ENCODE assay signal across 19 cellular contexts in the genomic region with DNA sequence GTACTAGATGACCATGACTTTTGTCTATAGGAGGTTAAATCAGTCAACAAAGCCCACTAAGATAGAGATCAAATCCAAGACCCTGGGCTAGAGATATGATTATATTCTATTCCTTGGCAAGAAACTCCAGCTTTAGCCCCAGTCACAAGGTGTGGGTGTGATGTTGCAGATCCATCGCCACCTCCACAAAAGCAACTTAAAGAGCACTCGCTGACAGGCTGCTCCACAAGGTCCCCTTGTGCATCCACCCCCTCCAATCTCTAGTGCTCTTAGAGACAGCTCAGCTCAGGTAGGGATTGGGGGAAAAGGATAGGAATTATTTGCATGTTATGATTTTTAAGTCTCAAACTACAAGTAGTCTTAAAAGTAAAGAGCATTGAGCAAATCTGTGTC.
DNase-seq lines count a peak whose midpoint lies in the region; ATAC-seq and TF ChIP-seq lines count a peak whose summit lies in the region.
"Had no signal": no experiment of that assay in that cellular context is flagged by ENCODE, and none has a peak within 500 bp of the region (broad histone marks: within the 10 kb centered on the region; RNA-seq: fewer than 3 reads in every experiment).

No MANE protein-coding gene starts in this region.

- H4K20me1 ChIP-seq in OCI-LY7 (ENCODE audit: insufficient read depth, low read length) (no peaks in the 10 kb centered on the region), Karpas-422 (ENCODE audit: insufficient read depth, low read depth, low read length) (no peaks in the 10 kb centered on the region)

- no peak for TF ChIP-seq CTCF in OCI-LY7 (conservative IDR thresholded peaks at IDR 0.05; ENCODE audit: low read length)
- TF ChIP-seq CTCF in esophagus squamous epithelium (IDR thresholded peaks at IDR 0.05), result no peak

- no peak overlapping the region for H3K9ac ChIP-seq in Karpas-422 (ENCODE audit: low read length)
- H3K9ac ChIP-seq: GM23248 had no signal

- H3K9me3 Mint-ChIP-seq in stimulated activated memory B cell treated with anti-CD40 and anti-IgM and Interleukin-4, amounts not matched to agents 10 μg/mL and 1 μg/mL and 100 μg/mL, for 72 hours, result no peaks in the 10 kb centered on the region
- H3K9me3 Mint-ChIP-seq: T-helper 1 cell treated with Interleukin-12 subunit alpha and Interleukin-12 subunit beta and Interleukin-4 antibody, amounts not matched to agents 30 μg/mL and 1 μg/mL, for 36 hours had no signal

- intact Hi-C loops in OCI-LY7 (cut with micrococcal nuclease; ENCODE audit: unreplicated experiment) (no loop called here), esophagus squamous epithelium (cut with DNase I) (no loop called here)

- H3K4me3 ChIP-seq in OCI-LY7 (ENCODE audit: low read depth, low read length, poor library complexity, severe bottlenecking) (peak overlapping the region; percentile 11), esophagus squamous epithelium (no peak overlapping the region), Karpas-422 (ENCODE audit: low read length) (no peak overlapping the region)
- H3K4me3 ChIP-seq: GM12878, GM23248 had no signal

- H3K27me3 Mint-ChIP-seq in stimulated activated memory B cell treated with anti-CD40 and anti-IgM and Interleukin-4, amounts not matched to agents 10 μg/mL and 1 μg/mL and 100 μg/mL, for 72 hours, result no peaks in the 10 kb centered on the region

- no peaks in the 10 kb centered on the region for H3K36me3 Mint-ChIP-seq in stimulated activated memory B cell treated with anti-CD40 and anti-IgM and Interleukin-4, amounts not matched to agents 10 μg/mL and 1 μg/mL and 100 μg/mL, for 72 hours
- H3K36me3 Mint-ChIP-seq: CD14-positive monocyte had no signal

- no peaks in the 10 kb centered on the region for H3K9me3 ChIP-seq in OCI-LY7 (ENCODE audit: low read length)
- no peaks in the 10 kb centered on the region for H3K9me3 ChIP-seq in esophagus squamous epithelium
- H3K9me3 ChIP-seq in Karpas-422 (ENCODE audit: low read length), result no peaks in the 10 kb centered on the region

- H3K27ac ChIP-seq in OCI-LY7 (ENCODE audit: low read depth, low read length, poor library complexity, severe bottlenecking), result peak overlapping the region; percentile 43
- no peak overlapping the region for H3K27ac ChIP-seq in esophagus squamous epithelium
- no peak overlapping the region for H3K27ac ChIP-seq in Karpas-422 (ENCODE audit: low read length)
- H3K27ac ChIP-seq: GM23248 had no signal

- H3K79me2 ChIP-seq in OCI-LY7 (ENCODE audit: insufficient read depth, low read depth, low read length) (no peaks in the 10 kb centered on the region), Karpas-422 (ENCODE audit: low read length) (no peaks in the 10 kb centered on the region)

- no peak overlapping the region for H3K4me3 Mint-ChIP-seq in stimulated activated memory B cell treated with anti-CD40 and anti-IgM and Interleukin-4, amounts not matched to agents 10 μg/mL and 1 μg/mL and 100 μg/mL, for 72 hours
- H3K4me3 Mint-ChIP-seq: CD14-positive monocyte; T-helper 1 cell treated with Interleukin-12 subunit alpha and Interleukin-12 subunit beta and Interleukin-4 antibody, amounts not matched to agents 30 μg/mL and 1 μg/mL, for 36 hours had no signal

- H3K4me2 ChIP-seq in OCI-LY7 (ENCODE audit: low read length) (peak overlapping the region; percentile 60), Karpas-422 (ENCODE audit: low read depth, low read length, poor library complexity, severe bottlenecking) (no peak overlapping the region)

- H3K27ac Mint-ChIP-seq in stimulated activated memory B cell treated with anti-CD40 and anti-IgM and Interleukin-4, amounts not matched to agents 10 μg/mL and 1 μg/mL and 100 μg/mL, for 72 hours, result no peak overlapping the region
- H3K27ac Mint-ChIP-seq: CD14-positive monocyte; T-helper 1 cell treated with Interleukin-12 subunit alpha and Interleukin-12 subunit beta and Interleukin-4 antibody, amounts not matched to agents 30 μg/mL and 1 μg/mL, for 36 hours had no signal

- 54 to 84% methylated on average over 2 of the region's 2 CpGs for WGBS in esophagus squamous epithelium, 2 donors

- peaks cover 20% of the 10 kb centered on the region for H3K4me1 Mint-ChIP-seq in stimulated activated memory B cell treated with anti-CD40 and anti-IgM and Interleukin-4, amounts not matched to agents 10 μg/mL and 1 μg/mL and 100 μg/mL, for 72 hours
- H3K4me1 Mint-ChIP-seq: CD14-positive monocyte had no signal

- no TSS peak for BruUV-seq in OCI-LY7 (replicated peaks; lab: Mats Ljungman, UMichigan)

- H3K36me3 ChIP-seq in OCI-LY7 (ENCODE audit: insufficient read depth, low read length), result no peaks in the 10 kb centered on the region
- H3K36me3 ChIP-seq in esophagus squamous epithelium, result no peaks in the 10 kb centered on the region
- H3K36me3 ChIP-seq in Karpas-422 (ENCODE audit: insufficient read depth, low read length), result no peaks in the 10 kb centered on the region

- CTCF ChIA-PET in OCI-LY7 (lab: Charles Lee; ENCODE audit: unreplicated experiment), result no interaction called here

- TF ChIP-seq POLR2A in esophagus squamous epithelium (IDR thresholded peaks at IDR 0.05), result no peak

- POLR2A ChIA-PET in OCI-LY7 (lab: Charles Lee), result interaction anchor here (0.7 to 1.9 kb wide), 5 partner anchors 9 to 916 kb away, joined by 3 to 4 read pairs (median 3); no protein-coding TSS in a partner anchor

- H3K27me3 ChIP-seq in esophagus squamous epithelium (no peaks in the 10 kb centered on the region), Karpas-422 (ENCODE audit: low read length) (no peaks in the 10 kb centered on the region; the same call in 1 of the 2 replicates)

- H3K4me1 ChIP-seq in OCI-LY7 (ENCODE audit: insufficient read depth, low read length, poor library complexity, severe bottlenecking), result peaks cover 23% of the 10 kb centered on the region
- H3K4me1 ChIP-seq in esophagus squamous epithelium, result no peaks in the 10 kb centered on the region
- H3K4me1 ChIP-seq in Karpas-422 (ENCODE audit: low read length), result no peaks in the 10 kb centered on the region

- DNase-seq in OCI-LY7 (ENCODE audit: low spot score) (no peak), NCI-H2081 (lab: John Stamatoyannopoulos, UW) (no peak), esophagus squamous epithelium (lab: John Stamatoyannopoulos, UW) (no peak), Karpas-422 (no peak)
- DNase-seq: DMS 273 treated with DMSO at 0.1 percent for 48 hours, GDM1, GM23248, MV-4-11, NCI-H1436, NCI-H2029, NCI-H524 treated with DMSO at 0.1 percent for 48 hours, RPMI8226 had no signal

- H2AFZ ChIP-seq in OCI-LY7 (ENCODE audit: low read length), result peak overlapping the region; percentile 84
- H2AFZ ChIP-seq in Karpas-422 (ENCODE audit: low read length), result no peak overlapping the region; the same call in 1 of the 2 replicates
- H2AFZ ChIP-seq: GM23248 had no signal

- H3K9me2 ChIP-seq in OCI-LY7 (ENCODE audit: insufficient read depth, low read length), result no peaks in the 10 kb centered on the region
- no peaks in the 10 kb centered on the region for H3K9me2 ChIP-seq in Karpas-422 (replicated peaks; ENCODE audit: insufficient read depth, low read length)

- peak; percentile 8 for ATAC-seq in GM18868 (IDR thresholded peaks at IDR 0.05; ENCODE audit: unreplicated experiment)
- peak; percentile 7 for ATAC-seq in HG02938 (IDR thresholded peaks at IDR 0.05; ENCODE audit: unreplicated experiment)
- peak; percentile 3 for ATAC-seq in stimulated activated memory B cell treated with anti-CD40 and anti-IgM and Interleukin-4, amounts not matched to agents 10 μg/mL and 1 μg/mL and 100 μg/mL, for 72 hours
- ATAC-seq: HCT116 had no signal
